ENCODE assay signal across 9 cellular contexts in genomic region chr2:156320491-156320896, GRCh38. TPM values are rescaled to one million over a fixed set of nuclear protein-coding genes. Genes with fewer than 3 reads are reported as not detected.
DNase-seq lines count a peak whose midpoint lies in the region; ATAC-seq and TF ChIP-seq lines count a peak whose summit lies in the region.
"Had no signal": no experiment of that assay in that cellular context is flagged by ENCODE, and none has a peak within 500 bp of the region (broad histone marks: within the 10 kb centered on the region; RNA-seq: fewer than 3 reads in every experiment).

No MANE protein-coding gene starts in this region.

- peak; percentile 43 for DNase-seq in LHCN-M2 (ENCODE audit: low read depth)
- peak; percentile 65 for DNase-seq in colonic mucosa
- DNase-seq in lung (ENCODE audit: low spot score), result no peak
- no peak for DNase-seq in pons (ENCODE audit: low spot score)
- DNase-seq in NCI-H748 treated with DMSO at 0.1 percent for 48 hours (lab: John Stamatoyannopoulos, UW), result no peak
- DNase-seq in NCI-H2107 treated with DMSO at 0.1 percent for 48 hours (lab: John Stamatoyannopoulos, UW; ENCODE audit: unreplicated experiment), result no peak
- DNase-seq: NCI-H2081; stimulated activated CD4-positive, alpha-beta T cell treated with anti-CD3 and anti-CD28 coated beads, Interleukin-2, amount 100 ng/mL, for 24 hours had no signal

- peak overlapping the region; percentile 32 for H3K4me3 ChIP-seq in colonic mucosa
- peak overlapping the region; percentile 35 for H3K4me3 ChIP-seq in lung
- no peak overlapping the region for H3K4me3 ChIP-seq in thymus (ENCODE audit: low read length)

- WGBS in lung, 2 donors, result 1 to 2% methylated on average over 28 of the region's 28 CpGs
- WGBS in thymus, result 5% methylated on average over 28 of the region's 28 CpGs

- no peak for TF ChIP-seq CTCF in colonic mucosa (IDR thresholded peaks at IDR 0.05)
- TF ChIP-seq CTCF in lung (IDR thresholded peaks at IDR 0.05; ENCODE audit: control extremely low read depth, extremely low read depth), result no peak

- H3K9ac ChIP-seq in colonic mucosa (ENCODE audit: low read depth in 2 of 2, low read length in 2 of 2), result peak overlapping the region in 1 of 2 donors; percentile 64

- no peaks in the 10 kb centered on the region for H3K36me3 ChIP-seq in colonic mucosa
- peaks cover 0 to under 1% of the 10 kb centered on the region in 2 donors for H3K36me3 ChIP-seq in lung (ENCODE audit: control insufficient read depth in 2 of 2, insufficient read depth in 2 of 2, low read length in 2 of 2)
- H3K36me3 ChIP-seq in thymus (ENCODE audit: control insufficient read depth, insufficient read depth), result no peaks in the 10 kb centered on the region

- no peaks in the 10 kb centered on the region for H3K4me1 ChIP-seq in colonic mucosa
- H3K4me1 ChIP-seq in lung (ENCODE audit: control insufficient read depth in 2 of 2, insufficient read depth in 2 of 2, low read length in 2 of 2), result peaks cover 2 to 14% of the 10 kb centered on the region in 2 donors
- H3K4me1 ChIP-seq in thymus (ENCODE audit: control insufficient read depth, insufficient read depth, low read length), result no peaks in the 10 kb centered on the region

- no peaks in the 10 kb centered on the region for H3K27me3 ChIP-seq in colonic mucosa
- no peaks in the 10 kb centered on the region for H3K27me3 ChIP-seq in lung (ENCODE audit: control insufficient read depth, insufficient read depth)
- H3K27me3 ChIP-seq in thymus (ENCODE audit: control insufficient read depth, insufficient read depth), result peaks cover 56% of the 10 kb centered on the region

- H3K9me3 ChIP-seq in colonic mucosa, result no peaks in the 10 kb centered on the region
- peaks cover 0 to 1% of the 10 kb centered on the region in 2 donors for H3K9me3 ChIP-seq in lung (ENCODE audit: control insufficient read depth in 2 of 2, insufficient read depth in 1 of 2, low read length in 1 of 2)
- peaks cover 1% of the 10 kb centered on the region for H3K9me3 ChIP-seq in thymus (ENCODE audit: control insufficient read depth)

- peak overlapping the region; percentile 53 for H3K27ac ChIP-seq in colonic mucosa
- peak overlapping the region in 1 of 2 donors; percentile 44 for H3K27ac ChIP-seq in lung (ENCODE audit: low read depth in 1 of 2, low read length in 1 of 2)
- H3K27ac ChIP-seq in thymus (ENCODE audit: low read depth), result peak overlapping the region; percentile 18

- peak; percentile 59 for ATAC-seq in lung (ENCODE audit: insufficient read depth, low FRiP score)

- intact Hi-C loops in colonic mucosa (cut with DNase I), result loop anchor here (10.0 kb wide), 2 partner anchors 126 to 946 kb away; no protein-coding TSS in a partner anchor

RNA-seq across cellular contexts. Expression of gene NR4A2, which starts 12.0 kb away (rescaled TPM):
- total RNA-seq in LHCN-M2 (2014; rRNA removed) (0.13 and 0.40 TPM in 2 replicates), colonic mucosa (1 to 10 TPM; 2.6 to 4.7 TPM), lung (1 to 10 TPM; 4.2 to 7.9 TPM)
- polyA plus RNA-seq in LHCN-M2 (2012), result 0.26 TPM
- polyA plus RNA-seq in lung (1 to 10 TPM; 3.7 to 7.0 TPM), thymus (4.4 TPM)

Comparison
In these comparisons a context has a peak if more than half of its experiments do, and no peak if none do; other contexts are left out.
1. DNase-seq: peak in LHCN-M2 (single experiment) and colonic mucosa (single experiment); none in lung (single experiment), pons (single experiment), NCI-H748 treated with DMSO at 0.1 percent for 48 hours (single experiment) and NCI-H2107 treated with DMSO at 0.1 percent for 48 hours (single experiment).